In genomic region chr3:129975332-129976090, GRCh38 we compare ENCODE assay signal across 10 cellular contexts. TPM values are rescaled to one million over a fixed set of nuclear protein-coding genes. Genes with fewer than 3 reads are reported as not detected.
A peak's percentile ranks its signal among the peaks of the same experiment; 100 is the strongest.
DNase-seq lines count a peak whose midpoint lies in the region; ATAC-seq and TF ChIP-seq lines count a peak whose summit lies in the region.
"Had no signal": no experiment of that assay in that cellular context is flagged by ENCODE, and none has a peak within 500 bp of the region (broad histone marks: within the 10 kb centered on the region; RNA-seq: fewer than 3 reads in every experiment).

No MANE protein-coding gene starts in this region.

- peaks cover 0 to 21% (median 4%) of the 10 kb centered on the region in 4 donors for H3K4me1 Mint-ChIP-seq in CD4-positive, CD25-positive, alpha-beta regulatory T cell

- H4K20me1 ChIP-seq in osteoblast (ENCODE audit: insufficient read depth, low read length), result peaks cover 3% of the 10 kb centered on the region

- peak in 1 of 2 donors; percentile 28 for ATAC-seq in CD4-positive, CD25-positive, alpha-beta regulatory T cell (ENCODE audit: low read depth in 2 of 2)
- ATAC-seq in GM21367 (IDR thresholded peaks at IDR 0.05; ENCODE audit: unreplicated experiment), result no peak
- ATAC-seq in HG03469 (IDR thresholded peaks at IDR 0.05; ENCODE audit: unreplicated experiment), result no peak
- ATAC-seq: GM12878 had no signal

- TF ChIP-seq POLR2A in Peyer's patch (IDR thresholded peaks at IDR 0.05) (no peak), esophagus muscularis mucosa (IDR thresholded peaks at IDR 0.05; ENCODE audit: low read depth) (no peak)

- H3K27me3 ChIP-seq in CD4-positive, CD25-positive, alpha-beta regulatory T cell (ENCODE audit: control insufficient read depth, insufficient read depth, low read length), result peaks cover 11% of the 10 kb centered on the region
- peaks cover 0 to 20% of the 10 kb centered on the region in 2 donors for H3K27me3 ChIP-seq in Peyer's patch
- H3K27me3 ChIP-seq in esophagus muscularis mucosa, result peaks cover 9 to 70% (median 33%) of the 10 kb centered on the region in 4 donors
- peaks cover 10% of the 10 kb centered on the region for H3K27me3 ChIP-seq in osteoblast (ENCODE audit: insufficient read depth, low read length)

- peaks cover 70% of the 10 kb centered on the region for H3K27me3 Mint-ChIP-seq in CD4-positive, CD25-positive, alpha-beta regulatory T cell

- peaks cover 0 to 5% (median 0%) of the 10 kb centered on the region in 7 donors for H3K9me3 Mint-ChIP-seq in CD4-positive, CD25-positive, alpha-beta regulatory T cell

- H3K4me1 ChIP-seq in CD4-positive, CD25-positive, alpha-beta regulatory T cell (ENCODE audit: control insufficient read depth, insufficient read depth, low read length, poor library complexity, severe bottlenecking), result peaks cover 16% of the 10 kb centered on the region
- H3K4me1 ChIP-seq in Peyer's patch, result peaks cover 0 to 17% (median 8%) of the 10 kb centered on the region in 4 donors
- peaks cover 15 to 21% (median 18%) of the 10 kb centered on the region in 4 donors for H3K4me1 ChIP-seq in esophagus muscularis mucosa
- peaks cover 9% of the 10 kb centered on the region for H3K4me1 ChIP-seq in osteoblast (ENCODE audit: insufficient read depth, low read length)

- H3K9me3 ChIP-seq in CD4-positive, CD25-positive, alpha-beta regulatory T cell (ENCODE audit: control insufficient read depth in 2 of 2, low read length in 2 of 2), result no peaks in the 10 kb centered on the region
- no peaks in the 10 kb centered on the region for H3K9me3 ChIP-seq in Peyer's patch
- H3K9me3 ChIP-seq in esophagus muscularis mucosa, result no peaks in the 10 kb centered on the region
- H3K9me3 ChIP-seq in osteoblast (ENCODE audit: low read depth, low read length), result no peaks in the 10 kb centered on the region

- H3K27ac ChIP-seq in CD4-positive, CD25-positive, alpha-beta regulatory T cell (ENCODE audit: insufficient read depth, low read length, poor library complexity, severe bottlenecking), result no peak overlapping the region
- H3K27ac ChIP-seq in Peyer's patch (no peak overlapping the region), esophagus muscularis mucosa (replicated peaks in 1 of 4) (no peak overlapping the region), osteoblast (ENCODE audit: low read depth, low read length) (peak overlapping the region; percentile 49)

- no peaks in the 10 kb centered on the region for H3K36me3 ChIP-seq in CD4-positive, CD25-positive, alpha-beta regulatory T cell (ENCODE audit: control insufficient read depth, insufficient read depth, low read length)
- H3K36me3 ChIP-seq in Peyer's patch (no peaks in the 10 kb centered on the region), esophagus muscularis mucosa (no peaks in the 10 kb centered on the region), osteoblast (ENCODE audit: insufficient read depth, low read length) (peaks cover 10% of the 10 kb centered on the region)

- WGBS in esophagus muscularis mucosa, result 7% methylated on average over 21 of the region's 62 CpGs

- DNase-seq in CD4-positive, CD25-positive, alpha-beta regulatory T cell, result peak in 1 of 3 donors; percentile 10
- DNase-seq in Peyer's patch (no peak), esophagus muscularis mucosa (ENCODE audit: extremely low spot score) (no peak), osteoblast (ENCODE audit: insufficient read length, low spot score, missing footprints) (no peak), NCI-H345 (lab: John Stamatoyannopoulos, UW) (no peak), SKM-1 treated with dmso at 0.1 percent for 144 hours (lab: John Stamatoyannopoulos, UW; ENCODE audit: unreplicated experiment) (no peak)
- DNase-seq: NCI-H510A had no signal

- peak overlapping the region; percentile 37 to 87 (median 78) for H3K4me3 Mint-ChIP-seq in CD4-positive, CD25-positive, alpha-beta regulatory T cell

- no peak for TF ChIP-seq CTCF in Peyer's patch (IDR thresholded peaks at IDR 0.05)
- no peak for TF ChIP-seq CTCF in esophagus muscularis mucosa (IDR thresholded peaks at IDR 0.05)
- TF ChIP-seq CTCF in osteoblast (IDR thresholded peaks at IDR 0.05; ENCODE audit: extremely low read depth, low read depth, low read length), result peak; percentile 19

- H3K27ac Mint-ChIP-seq in CD4-positive, CD25-positive, alpha-beta regulatory T cell, result no peak overlapping the region

- no peak for TF ChIP-seq EP300 in esophagus muscularis mucosa (IDR thresholded peaks at IDR 0.05)

- H3K36me3 Mint-ChIP-seq in CD4-positive, CD25-positive, alpha-beta regulatory T cell, result no peaks in the 10 kb centered on the region

- peak overlapping the region; percentile 70 for H2AFZ ChIP-seq in osteoblast (ENCODE audit: low read length)

- H3K4me3 ChIP-seq in CD4-positive, CD25-positive, alpha-beta regulatory T cell (ENCODE audit: low read depth, low read length), result peak overlapping the region; percentile 32
- H3K4me3 ChIP-seq in Peyer's patch, result peak overlapping the region in 3 of 4 donors; percentile 24 to 40 (median 29)
- H3K4me3 ChIP-seq in esophagus muscularis mucosa, result peak overlapping the region; percentile 27 to 43 (median 34)
- H3K4me3 ChIP-seq in osteoblast (ENCODE audit: insufficient read depth, low read length), result peak overlapping the region; percentile 65
- H3K4me3 ChIP-seq: GM12878 had no signal

- peaks cover 17% of the 10 kb centered on the region for H3K79me2 ChIP-seq in osteoblast (ENCODE audit: insufficient read depth, low read length)

- H3K4me2 ChIP-seq in osteoblast (ENCODE audit: insufficient read depth, low read length), result peak overlapping the region; percentile 80

- intact Hi-C loops in esophagus muscularis mucosa (cut with DNase I), result no loop called here

RNA-seq across cellular contexts. Expression of gene TRH, which starts 1.0 kb away (rescaled TPM):
- not detected for total RNA-seq in CD4-positive, CD25-positive, alpha-beta regulatory T cell
- not detected for polyA plus RNA-seq in CD4-positive, CD25-positive, alpha-beta regulatory T cell
- total RNA-seq in Peyer's patch (not detected), esophagus muscularis mucosa (under 1 TPM in 1 of 4 donors, not detected in 3; 0.33 TPM), osteoblast (under 0.01 TPM in 2 replicates)
- total RNA-seq: GM12878 had no signal
- polyA plus RNA-seq: GM12878 had no signal
